8 cellular contexts compared by ENCODE assay signal in genomic region chr12:95473947-95474817, GRCh38. TPM values are rescaled to one million over a fixed set of nuclear protein-coding genes. Genes with fewer than 3 reads are reported as not detected.
DNase-seq lines count a peak whose midpoint lies in the region; ATAC-seq, FAIRE-seq and TF ChIP-seq lines count a peak whose summit lies in the region.

Gene METAP2 (plus strand): TSS chr12:95474152. CDS start chr12:95474180, 28 bp downstream.

- H3K27ac ChIP-seq in H1 (ENCODE audit: low read depth, low read length) = peak within 1 kb of the TSS; percentile 67
- H3K27ac ChIP-seq in mesenchymal stem cell (ENCODE audit: low read length, poor library complexity, severe bottlenecking) = peak within 1 kb of the TSS; percentile 88

- H3K4me3 ChIP-seq in H1 (ENCODE audit: extremely low read depth in 1 of 4, insufficient read depth in 2 of 4, low read depth in 3 of 4, low read length in 4 of 4) (peak within 1 kb of the TSS; percentile 90 to 98 (median 98)), mesenchymal stem cell (ENCODE audit: insufficient read depth in 1 of 2, low read depth in 1 of 2, low read length in 2 of 2) (peak within 1 kb of the TSS; percentile 70 to 99)

- H4K91ac ChIP-seq in H1 (replicated peaks; ENCODE audit: insufficient read length, low read length) (peak within 1 kb of the TSS; percentile 90), mesenchymal stem cell (ENCODE audit: low read length) (no peak within 1 kb of the TSS)

- H2BK120ac ChIP-seq in H1 (replicated peaks; ENCODE audit: low read depth, low read length) (peak within 1 kb of the TSS; percentile 3), mesenchymal stem cell (ENCODE audit: low read depth, low read length) (peak within 1 kb of the TSS; percentile 42)

- H3K4ac ChIP-seq in H1 (replicated peaks; ENCODE audit: insufficient read length, low read depth, low read length) = peak within 1 kb of the TSS; percentile 40
- peak within 1 kb of the TSS; percentile 24 to 86 for H3K4ac ChIP-seq in mesenchymal stem cell (ENCODE audit: low read depth in 1 of 2, low read length in 2 of 2)

- H3K4me2 ChIP-seq in H1 (ENCODE audit: insufficient read depth in 1 of 2, low read depth in 2 of 2, low read length in 2 of 2) (peak within 1 kb of the TSS; percentile 86 to 99), mesenchymal stem cell (ENCODE audit: low read length, poor library complexity, severe bottlenecking) (peak within 1 kb of the TSS; percentile 77)

- H3K18ac ChIP-seq in H1 (ENCODE audit: extremely low read depth, low read length) (peak within 1 kb of the TSS; percentile 91), mesenchymal stem cell (ENCODE audit: low read depth in 1 of 2, low read length in 2 of 2) (peak within 1 kb of the TSS; percentile 65 to 69)

- peak within 1 kb of the TSS; percentile 75 for H2BK5ac ChIP-seq in H1 (ENCODE audit: low read depth, low read length)
- peak within 1 kb of the TSS; percentile 20 for H2BK5ac ChIP-seq in mesenchymal stem cell (ENCODE audit: low read depth, low read length, poor library complexity, severe bottlenecking)

- H3K14ac ChIP-seq in H1 (ENCODE audit: insufficient read length) (peak within 1 kb of the TSS; percentile 87), mesenchymal stem cell (ENCODE audit: low read length in 2 of 2) (no peak within 1 kb of the TSS)

- peaks cover under 1 to 2% of the 10 kb centered on the region in 2 experiments for H4K20me1 ChIP-seq in H1 (replicated peaks in 1 of 2; ENCODE audit: control insufficient read depth in 1 of 2, insufficient read depth in 2 of 2, low read length in 2 of 2)

- H3K23ac ChIP-seq in H1 (ENCODE audit: insufficient read length) (peak within 1 kb of the TSS; percentile 92), mesenchymal stem cell (ENCODE audit: low read length in 2 of 2) (peak within 1 kb of the TSS in 1 of 2 experiments; percentile 51)

- ATAC-seq in GM21367 (IDR thresholded peaks at IDR 0.05; ENCODE audit: unreplicated experiment) = peak; percentile 96

- H2BK12ac ChIP-seq in H1 (ENCODE audit: low read depth, low read length) (no peak within 1 kb of the TSS; the same call in none of the 2 replicates), mesenchymal stem cell (ENCODE audit: low read length in 2 of 2) (no peak within 1 kb of the TSS)

- peaks cover 6% of the 10 kb centered on the region; the same call in 1 of the 2 replicates for H3K79me1 ChIP-seq in H1 (ENCODE audit: low read depth, low read length)
- no peaks in the 10 kb centered on the region for H3K79me1 ChIP-seq in mesenchymal stem cell (replicated peaks; ENCODE audit: low read length, poor library complexity, severe bottlenecking)

- TF ChIP-seq POLR2A in H1 (IDR thresholded peaks at IDR 0.05; ENCODE audit: control extremely low read depth in 1 of 2, low read depth in 2 of 2, low read length in 2 of 2) = peak; percentile 87 to 96

- POLR2A ChIA-PET in H1 (lab: Charles Lee; ENCODE audit: partially characterized antibody) = interaction anchor here (0.6 to 2.5 kb wide), 29 partner anchors 9 to 471 kb away, joined by 3 to 9 read pairs (median 5); partner anchors contain the start of genes NDUFA12, NR2C1 and USP44

- peak in 1 of 2 experiments; percentile 41; a peak in 1 of 3 replicates for TF ChIP-seq EP300 in H1 (IDR thresholded peaks at IDR 0.05; ENCODE audit: borderline replicate concordance in 1 of 2, low read depth in 2 of 2, low read length in 2 of 2)

- no peak for TF ChIP-seq CTCF in H1 (IDR thresholded peaks at IDR 0.05; ENCODE audit: control extremely low read depth in 1 of 3, insufficient read depth in 1 of 3, low read depth in 1 of 3, low read length in 3 of 3)

- H4K8ac ChIP-seq in H1 (ENCODE audit: extremely low read depth, insufficient read depth, low read length) (peak within 1 kb of the TSS; percentile 92), mesenchymal stem cell (ENCODE audit: low read length) (peak within 1 kb of the TSS; percentile 56)

- H2BK15ac ChIP-seq in H1 (ENCODE audit: low read length) = no peak within 1 kb of the TSS
- H2BK15ac ChIP-seq in mesenchymal stem cell (ENCODE audit: low read depth, poor library complexity, severe bottlenecking) = no peak within 1 kb of the TSS

- peak; percentile 92 for DNase-seq in COLO829 (ENCODE audit: low spot score)
- DNase-seq in HTR-8/SVneo (ENCODE audit: insufficient read length, low spot score) = peak; percentile 95
- peak; percentile 95 for DNase-seq in NOMO-1 treated with dmso at 0.1 percent for 144 hours (lab: John Stamatoyannopoulos, UW; ENCODE audit: unreplicated experiment)
- DNase-seq in activated CD8-positive, alpha-beta memory T cell treated with anti-CD3 and anti-CD28 coated beads for 48 hours (ENCODE audit: low read depth in 2 of 3, low spot score in 2 of 3) = peak; percentile 67 to 87 (median 87)
- peak; percentile 87 to 93 for DNase-seq in H1 (ENCODE audit: low read depth in 1 of 2, low spot score in 2 of 2)
- peak; percentile 98 for DNase-seq in mesenchymal stem cell
- peak; percentile 85 for DNase-seq in stimulated activated CD8-positive, alpha-beta memory T cell treated with anti-CD3 and anti-CD28 coated beads, Interleukin-12 subunit alpha, Interleukin-12 subunit beta, amount 100 ng/mL, for 4 hours (ENCODE audit: low read depth)

- H2AK5ac ChIP-seq in H1 (ENCODE audit: low read depth, low read length) (peak within 1 kb of the TSS; percentile 77), mesenchymal stem cell (ENCODE audit: low read length, severe bottlenecking) (no peak within 1 kb of the TSS)

- H3K27me3 ChIP-seq in H1 (replicated peaks in 1 of 4; ENCODE audit: control insufficient read depth in 3 of 4, extremely low read depth in 1 of 4, insufficient read depth in 3 of 4, low read length in 3 of 4) = no peaks in the 10 kb centered on the region
- no peaks in the 10 kb centered on the region for H3K27me3 ChIP-seq in mesenchymal stem cell (ENCODE audit: control insufficient read depth in 1 of 2, insufficient read depth in 1 of 2, low read length in 2 of 2)

- peak within 1 kb of the TSS; percentile 60 for H4K5ac ChIP-seq in H1 (ENCODE audit: insufficient read length, low read depth, low read length)

- no peak within 1 kb of the TSS for H2BK20ac ChIP-seq in H1 (ENCODE audit: low read length)

- CTCF ChIA-PET in H1 (lab: Charles Lee; ENCODE audit: partially characterized antibody) = interaction anchor here (0.7 to 1.4 kb wide), 4 partner anchors 18 to 401 kb away, joined by 3 to 4 read pairs (median 4); partner anchors contain the start of gene NR2C1

- peaks cover 19 to 51% of the 10 kb centered on the region in 2 experiments for H3K79me2 ChIP-seq in H1 (ENCODE audit: control insufficient read depth in 1 of 2, insufficient read depth in 2 of 2, low read length in 2 of 2)

- H2AFZ ChIP-seq in H1 (ENCODE audit: low read length) (peak within 1 kb of the TSS; percentile 98), mesenchymal stem cell (ENCODE audit: low read depth, low read length) (peak within 1 kb of the TSS; percentile 65)

- FAIRE-seq in HTR-8/SVneo (lab: Jason Lieb, UNC) (peak; percentile 96), H1 (lab: Jason Lieb, UNC) (no peak)

- peaks cover 8% of the 10 kb centered on the region for H3K23me2 ChIP-seq in H1 (ENCODE audit: low read depth, low read length)

- H3K9me3 ChIP-seq in H1 (ENCODE audit: insufficient read depth in 2 of 2, low read depth in 1 of 2, low read length in 1 of 2) (no peaks in the 10 kb centered on the region), mesenchymal stem cell (ENCODE audit: control insufficient read depth, low read length) (no peaks in the 10 kb centered on the region)

- H3K4me1 ChIP-seq in H1 (replicated peaks in 1 of 4; ENCODE audit: control insufficient read depth in 3 of 4, insufficient read depth in 4 of 4, low read length in 3 of 4) = no peaks in the 10 kb centered on the region
- H3K4me1 ChIP-seq in mesenchymal stem cell (ENCODE audit: control insufficient read depth, insufficient read depth, low read depth, low read length) = no peaks in the 10 kb centered on the region

- H3K56ac ChIP-seq in H1 (replicated peaks; ENCODE audit: insufficient read length, low read depth, low read length) = peak within 1 kb of the TSS; percentile 74

- H3K9ac ChIP-seq in H1 (replicated peaks in 1 of 4; ENCODE audit: extremely low read depth in 1 of 4, low read depth in 3 of 4, low read length in 3 of 4) (peak within 1 kb of the TSS; percentile 83 to 98 (median 92)), mesenchymal stem cell (ENCODE audit: low read length) (peak within 1 kb of the TSS; percentile 100)

- WGBS in H1 (ENCODE audit: extremely low coverage in 1 of 2, insufficient coverage in 1 of 2, insufficient read length in 1 of 2, insufficient replicate concordance in 2 of 2, low coverage in 1 of 2, low lambda C conversion rate in 2 of 2, missing lambda C conversion rate in 1 of 2), 2 experiments = 2% methylated on average over 50 of the region's 54 CpGs; no CpG with 5 or more reads in 1 of the 2 experiments
- WGBS in mesenchymal stem cell = under 1% methylated on average over 48 of the region's 54 CpGs

- TF ChIP-seq RAD21 in H1 (IDR thresholded peaks at IDR 0.05 in 1 of 2, conservative IDR thresholded peaks at IDR 0.05 in 1 of 2; ENCODE audit: low read depth in 2 of 2, low read length in 2 of 2) = peak in 1 of 2 experiments; percentile 8; a peak in 1 of 4 replicates

- H3K36me3 ChIP-seq in H1 (ENCODE audit: control insufficient read depth in 2 of 4, insufficient read depth in 4 of 4, low read length in 3 of 4) (peaks cover 9 to 30% (median 15%) of the 10 kb centered on the region in 4 experiments; a peak in 6 of 8 replicates), mesenchymal stem cell (ENCODE audit: control insufficient read depth in 1 of 2, insufficient read depth in 2 of 2, low read depth in 1 of 2, low read length in 2 of 2) (peaks cover 8 to 32% of the 10 kb centered on the region in 2 experiments)

TF ChIP-seq in H1, 55 proteins besides CTCF, POLR2A, EP300 and RAD21 (continues in another document):
- TF ChIP-seq RFX5 (IDR thresholded peaks at IDR 0.05; ENCODE audit: borderline replicate concordance, low read depth, low read length) (no peak), GTF2F1 (IDR thresholded peaks at IDR 0.05; ENCODE audit: borderline replicate concordance, low read depth, low read length) (peak; percentile 88), BCL11A (IDR thresholded peaks at IDR 0.05; ENCODE audit: low read depth in 2 of 2, low read length in 2 of 2) (no peak)
- TF ChIP-seq, protein P1, sequence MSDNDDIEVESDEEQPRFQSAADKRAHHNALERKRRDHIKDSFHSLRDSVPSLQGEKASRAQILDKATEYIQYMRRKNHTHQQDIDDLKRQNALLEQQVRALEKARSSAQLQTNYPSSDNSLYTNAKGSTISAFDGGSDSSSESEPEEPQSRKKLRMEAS (IDR thresholded peaks at IDR 0.05) = peak; percentile 90

RNA-seq across cellular contexts. Expression of gene METAP2, which starts in this region (rescaled TPM):
- 114 and 121 TPM in 2 replicates for total RNA-seq in H1 (2021; fragmentation: NEBNext Ultra II Directional; extraction: Animal tissue kit (Norgen Biotek cat#: 25700))
- polyA plus RNA-seq in H1 (2011; rRNA removed) = 18.8 and 41.3 TPM in 2 replicates
- polyA plus RNA-seq in H1 (2011; cell fraction: cytosol; rRNA removed) = 81.8 TPM
- 12.5 TPM for polyA plus RNA-seq in H1 (2011; cell fraction: nucleus; rRNA removed)
- 108 to 204 TPM (median 130 TPM) in 4 replicates for polyA plus RNA-seq in H1 (2012, experiment 1 of 2)
- polyA plus RNA-seq in H1 (2012, experiment 2 of 2) = 11.9 TPM
- 109 TPM for polyA plus RNA-seq in H1 (2013, experiment 1 of 2)
- polyA plus RNA-seq in H1 (2013, experiment 2 of 2) = 102 TPM
- 29.8 and 49.3 TPM in 2 replicates for polyA minus RNA-seq in H1 (2011; rRNA and poly(A)+ RNA removed)
- polyA minus RNA-seq in H1 (2011; cell fraction: cytosol; rRNA and poly(A)+ RNA removed) = 34.5 TPM
- 49.4 TPM for polyA minus RNA-seq in H1 (2011; cell fraction: nucleus; rRNA and poly(A)+ RNA removed)
- polyA plus RNA-seq in mesenchymal stem cell (2013, experiment 1 of 2) = 59.9 TPM
- 60.6 TPM for polyA plus RNA-seq in mesenchymal stem cell (2013, experiment 2 of 2)

Comparison
In these comparisons a context has a peak if more than half of its experiments do, and no peak if none do; other contexts are left out.
1. Peak in every context shown above with its lines: DNase-seq, ATAC-seq, H3K4me3 ChIP-seq and H3K27ac ChIP-seq.